ENCODE assay signal across 2 cellular contexts in genomic region chr3:154743418-154743817, GRCh38.
TF ChIP-seq lines count a peak whose summit lies in the region.

No MANE protein-coding gene starts in this region.

TF ChIP-seq in HepG2, 621 proteins besides CTCF, POLR2A, EP300 and RAD21:
- TF ChIP-seq MAFF (IDR thresholded peaks at IDR 0.05; ENCODE audit: low read depth, low read length) (peak; percentile 98), MAFK (conservative IDR thresholded peaks at IDR 0.05 in 1 of 2, IDR thresholded peaks at IDR 0.05 in 1 of 2; ENCODE audit: low read length in 2 of 2) (peak; percentile 95 to 99), HINFP (CRISPR knock-in tag; IDR thresholded peaks at IDR 0.05; ENCODE audit: low read depth) (no peak)

TF ChIP-seq in K562, 482 proteins besides CTCF, POLR2A, EP300 and RAD21 (continues in another document):
- TF ChIP-seq TRIM28 (IDR thresholded peaks at IDR 0.05) = no peak
- no peak for TF ChIP-seq ETV1 (tag; conservative IDR thresholded peaks at IDR 0.05; ENCODE audit: low read depth)
- no peak for TF ChIP-seq TAF9B (IDR thresholded peaks at IDR 0.05; ENCODE audit: partially characterized antibody)
- TF ChIP-seq ZNF311 (CRISPR knock-in tag; IDR thresholded peaks at IDR 0.05) = no peak
- TF ChIP-seq ZNF175 (CRISPR knock-in tag; IDR thresholded peaks at IDR 0.05; ENCODE audit: low read depth) = no peak
- TF ChIP-seq USF1 (CRISPR knock-in tag; IDR thresholded peaks at IDR 0.05) = no peak
- TF ChIP-seq ZNF184 (CRISPR knock-in tag; IDR thresholded peaks at IDR 0.05) = no peak
- no peak for TF ChIP-seq ETV5 (CRISPR knock-in tag; IDR thresholded peaks at IDR 0.05; ENCODE audit: low read depth)
- peak; percentile 95 for TF ChIP-seq MAFK (IDR thresholded peaks at IDR 0.05; ENCODE audit: low read length)
- TF ChIP-seq C11orf30 (IDR thresholded peaks at IDR 0.05; ENCODE audit: low read depth) = peak; percentile 77
- peak; percentile 94 for TF ChIP-seq MAFF (IDR thresholded peaks at IDR 0.05; ENCODE audit: low read length)
- TF ChIP-seq MAFG (tag; conservative IDR thresholded peaks at IDR 0.05) = peak; percentile 77
- TF ChIP-seq UBTF (IDR thresholded peaks at IDR 0.05; ENCODE audit: borderline replicate concordance in 1 of 2, low read depth in 2 of 2, low read length in 2 of 2) = no peak
- no peak for TF ChIP-seq E2F6 (IDR thresholded peaks at IDR 0.05; ENCODE audit: borderline replicate concordance in 1 of 2, extremely low read depth in 1 of 2, insufficient read depth in 1 of 2, insufficient read length in 1 of 2, low read depth in 1 of 2, low read length in 1 of 2, poor library complexity in 1 of 2, severe bottlenecking in 1 of 2)
- TF ChIP-seq SNIP1 (IDR thresholded peaks at IDR 0.05; ENCODE audit: low read depth) = no peak
- no peak for TF ChIP-seq NR1H2 (CRISPR knock-in tag; IDR thresholded peaks at IDR 0.05)
- no peak for TF ChIP-seq ATF3 (IDR thresholded peaks at IDR 0.05)
- no peak for TF ChIP-seq ATF3 (CRISPR knock-in tag; conservative IDR thresholded peaks at IDR 0.05)
- TF ChIP-seq ZNF316 (IDR thresholded peaks at IDR 0.05) = peak; percentile 86
- TF ChIP-seq SFPQ (IDR thresholded peaks at IDR 0.05; ENCODE audit: low read depth, low read length) = no peak
- no peak for TF ChIP-seq ZKSCAN1 (IDR thresholded peaks at IDR 0.05; ENCODE audit: low read depth, low read length)
- no peak for TF ChIP-seq SUPT5H (IDR thresholded peaks at IDR 0.05)
- TF ChIP-seq SETDB1 (IDR thresholded peaks at IDR 0.05; ENCODE audit: low read length) = no peak
- no peak for TF ChIP-seq TBL1XR1 (IDR thresholded peaks at IDR 0.05; ENCODE audit: low read length in 2 of 2)
- no peak for TF ChIP-seq TFAM (CRISPR knock-in tag; conservative IDR thresholded peaks at IDR 0.05)
- TF ChIP-seq RNF219 (CRISPR knock-in tag; IDR thresholded peaks at IDR 0.05) = no peak
- TF ChIP-seq ZNF511 (CRISPR knock-in tag; IDR thresholded peaks at IDR 0.05) = no peak
- TF ChIP-seq ZBTB17 (CRISPR knock-in tag; IDR thresholded peaks at IDR 0.05) = no peak
- no peak for TF ChIP-seq CCNT2 (IDR thresholded peaks at IDR 0.05; ENCODE audit: borderline replicate concordance, extremely low read depth, insufficient read length, low read depth, low read length)
- TF ChIP-seq JUN (IDR thresholded peaks at IDR 0.05; ENCODE audit: borderline replicate concordance, low read depth, low read length) = no peak
- no peak for TF ChIP-seq JUN (CRISPR knock-in tag; IDR thresholded peaks at IDR 0.05; ENCODE audit: borderline replicate concordance)
- no peak for TF ChIP-seq ZNF263 (CRISPR knock-in tag; IDR thresholded peaks at IDR 0.05; ENCODE audit: borderline replicate concordance)
- TF ChIP-seq FOXA3 (CRISPR knock-in tag; conservative IDR thresholded peaks at IDR 0.05 in 1 of 2, IDR thresholded peaks at IDR 0.05 in 1 of 2) = no peak
- no peak for TF ChIP-seq BCOR (IDR thresholded peaks at IDR 0.05)
- no peak for TF ChIP-seq ZNF280B (CRISPR knock-in tag; IDR thresholded peaks at IDR 0.05)
- TF ChIP-seq SREBF1 (IDR thresholded peaks at IDR 0.05; ENCODE audit: borderline replicate concordance, low read depth, low read length) = no peak
- TF ChIP-seq RREB1 (CRISPR knock-in tag; IDR thresholded peaks at IDR 0.05) = no peak
- TF ChIP-seq SRSF3 (IDR thresholded peaks at IDR 0.05; ENCODE audit: insufficient read depth, low read length) = no peak
- no peak for TF ChIP-seq KDM1A (IDR thresholded peaks at IDR 0.05)
- no peak for TF ChIP-seq PRMT5 (CRISPR knock-in tag; IDR thresholded peaks at IDR 0.05)
- no peak for TF ChIP-seq MTA1 (IDR thresholded peaks at IDR 0.05; ENCODE audit: borderline replicate concordance)
